8 cellular contexts compared by ENCODE assay signal in genomic region chr19:4829001-4829712, GRCh38. TPM values are rescaled to one million over a fixed set of nuclear protein-coding genes. Genes with fewer than 3 reads are reported as not detected.
A peak's percentile ranks its signal among the peaks of the same experiment; 100 is the strongest.
DNase-seq lines count a peak whose midpoint lies in the region; ATAC-seq, FAIRE-seq and TF ChIP-seq lines count a peak whose summit lies in the region.

No MANE protein-coding gene starts in this region.

- FAIRE-seq in GM12892 (lab: Jason Lieb, UNC): peak; percentile 78

- no peak overlapping the region for H2AK5ac ChIP-seq in H9 (ENCODE audit: insufficient read length, low read length)

- H3K36me3 Mint-ChIP-seq in activated B cell treated with CpG ODN at 0.5 μM for 24 hours (ENCODE audit: low read depth): peaks cover 21% of the 10 kb centered on the region
- no peaks in the 10 kb centered on the region for H3K36me3 Mint-ChIP-seq in H9 (ENCODE audit: insufficient read depth in 1 of 3, low read depth in 3 of 3)

- H2BK120ac ChIP-seq in H9 (ENCODE audit: low read depth, low read length, poor library complexity, severe bottlenecking): no peak overlapping the region

- peak; percentile 17 to 62 for TF ChIP-seq RAD21 in liver (IDR thresholded peaks at IDR 0.05)

- H3K27me3 ChIP-seq in liver (ENCODE audit: control insufficient read depth in 4 of 4, insufficient read depth in 4 of 4, low read length in 3 of 4): no peaks in the 10 kb centered on the region
- H3K27me3 ChIP-seq in H9 (ENCODE audit: insufficient read depth, low read length): peaks cover 5% of the 10 kb centered on the region; the same call in 1 of the 2 replicates

- H3K4me3 ChIP-seq in AG10803 (ENCODE audit: low read length) (peak overlapping the region; percentile 31), liver (ENCODE audit: low read depth in 1 of 3, low read length in 3 of 3) (peak overlapping the region in 2 of 3 donors; percentile 24 to 44)

- no peak overlapping the region for H3T11ph ChIP-seq in H9 (ENCODE audit: low read length)

- CTCF ChIA-PET in activated B cell treated with CpG ODN at 0.5 μM for 24 hours (lab: Charles Lee): interaction anchor here (0.6 to 8.0 kb wide), 5 partner anchors 9 to 23 kb away, joined by 3 to 53 read pairs (median 4); no protein-coding TSS in a partner anchor

- POLR2A ChIA-PET in activated B cell treated with CpG ODN at 0.5 μM for 24 hours (lab: Charles Lee): interaction anchor here (0.5 to 1.2 kb wide), 13 partner anchors 13 to 1943 kb away, joined by 3 to 13 read pairs (median 6); partner anchors contain the start of genes CATSPERD, PLIN3 and VAV1

- H3K9me3 Mint-ChIP-seq in activated B cell treated with CpG ODN at 0.5 μM for 24 hours (no peaks in the 10 kb centered on the region), H9 (peaks cover 0 to 6% of the 10 kb centered on the region in 2 experiments; a peak in 2 of 5 replicates)

- no peak overlapping the region for H2BK20ac ChIP-seq in H9 (ENCODE audit: low read depth, low read length, poor library complexity, severe bottlenecking)

- no peaks in the 10 kb centered on the region for H3K9me3 ChIP-seq in liver (ENCODE audit: control insufficient read depth in 4 of 4, low read length in 3 of 4)
- no peaks in the 10 kb centered on the region for H3K9me3 ChIP-seq in H9 (ENCODE audit: control insufficient read depth, low read depth, low read length)

- TF ChIP-seq CTCF in AG10803 (conservative IDR thresholded peaks at IDR 0.05; ENCODE audit: low read length): no peak
- TF ChIP-seq CTCF in activated B cell treated with CpG ODN at 0.5 μM for 24 hours (IDR thresholded peaks at IDR 0.05): no peak
- peak; percentile 25 for TF ChIP-seq CTCF in liver (IDR thresholded peaks at IDR 0.05; ENCODE audit: low read depth, low read length, missing input control)
- no peak for TF ChIP-seq CTCF in H9 (conservative IDR thresholded peaks at IDR 0.05)

- no peak overlapping the region for H4K91ac ChIP-seq in H9 (ENCODE audit: insufficient read length, low read depth, low read length)

- H3K36me3 ChIP-seq in liver (ENCODE audit: control insufficient read depth in 4 of 4, insufficient read depth in 3 of 4, low read depth in 1 of 4, low read length in 3 of 4): no peaks in the 10 kb centered on the region

- no peak overlapping the region for H3K23ac ChIP-seq in H9 (ENCODE audit: insufficient read length, low read depth, low read length)

- H3K23me2 ChIP-seq in H9 (ENCODE audit: insufficient read length, low read depth, low read length, poor library complexity, severe bottlenecking): peaks cover 8% of the 10 kb centered on the region

- H3K4me3 Mint-ChIP-seq in activated B cell treated with CpG ODN at 0.5 μM for 24 hours (peak overlapping the region; percentile 88), H9 (no peak overlapping the region)

- H3K27me3 Mint-ChIP-seq in activated B cell treated with CpG ODN at 0.5 μM for 24 hours (no peaks in the 10 kb centered on the region), H9 (ENCODE audit: low read depth) (peaks cover 30% of the 10 kb centered on the region)

- WGBS in liver: 23% methylated on average over 16 of the region's 16 CpGs
- no CpG with 5 or more reads among the region's 16 CpGs for WGBS in H9 (ENCODE audit: extremely low coverage, insufficient read length, low lambda C conversion rate)

- no peak overlapping the region for H3K4ac ChIP-seq in H9 (ENCODE audit: low read depth, low read length)

- ATAC-seq in activated B cell treated with CpG ODN at 0.5 μM for 24 hours (ENCODE audit: low read depth) (peak; percentile 64), GM19351 (IDR thresholded peaks at IDR 0.05; ENCODE audit: unreplicated experiment) (no peak), HG03432 (IDR thresholded peaks at IDR 0.05; ENCODE audit: unreplicated experiment) (no peak)

- no peak overlapping the region for H2BK15ac ChIP-seq in H9 (ENCODE audit: low read depth, low read length)

- H3K27ac Mint-ChIP-seq in activated B cell treated with CpG ODN at 0.5 μM for 24 hours: peak overlapping the region; percentile 93
- H3K27ac Mint-ChIP-seq in H9: 0 out of 7 replicates have a peak overlapping the region, but pooled peaks of 1 of the 3 experiments have one; percentile 24

- H3K79me2 ChIP-seq in H9 (ENCODE audit: insufficient read depth, low read length): no peaks in the 10 kb centered on the region

- H3K4me2 ChIP-seq in H9 (ENCODE audit: insufficient read depth, insufficient read length, low read length): no peak overlapping the region

- H2BK12ac ChIP-seq in H9 (ENCODE audit: insufficient read length, low read depth, low read length): no peak overlapping the region

- TF ChIP-seq POLR2A in GM12892 (IDR thresholded peaks at IDR 0.05; ENCODE audit: low read depth, low read length): no peak

- H3K4me1 Mint-ChIP-seq in activated B cell treated with CpG ODN at 0.5 μM for 24 hours (peaks cover 41% of the 10 kb centered on the region), H9 (peaks cover 0 to 6% of the 10 kb centered on the region in 2 experiments; a peak in 1 of 4 replicates)

- H2BK5ac ChIP-seq in H9 (ENCODE audit: insufficient read length, low read length): no peak overlapping the region

- DNase-seq in AG10803 (ENCODE audit: low read depth) (no peak), GM12892 (ENCODE audit: insufficient read length) (peak; percentile 27), activated B cell treated with CpG ODN at 0.5 μM for 24 hours (peak; percentile 51), H9 (no peak)
- DNase-seq in activated effector memory CD4-positive, alpha-beta T cell treated with anti-CD3 and anti-CD28 coated beads, Interleukin-2, amount 50 U/mL, for 16 hours: no peak

- peaks cover 8 to 39% (median 23%) of the 10 kb centered on the region in 4 donors for H3K4me1 ChIP-seq in liver (ENCODE audit: control insufficient read depth in 4 of 4, insufficient read depth in 4 of 4, low read length in 3 of 4)
- no peaks in the 10 kb centered on the region for H3K4me1 ChIP-seq in H9 (ENCODE audit: insufficient read depth, low read length)

- H3K9ac ChIP-seq in liver (ENCODE audit: low read depth in 1 of 2, low read length in 2 of 2): peak overlapping the region; percentile 50 to 54
- H3K9ac ChIP-seq in H9 (ENCODE audit: extremely low read depth, insufficient read length, low read length): no peak overlapping the region

- H3K18ac ChIP-seq in H9 (ENCODE audit: insufficient read length, low read depth, low read length): no peak overlapping the region

- H2AFZ ChIP-seq in H9 (ENCODE audit: low read length): no peak overlapping the region

- no peak overlapping the region for H4K5ac ChIP-seq in H9 (ENCODE audit: insufficient read length, low read depth, low read length)

- intact Hi-C loops in activated B cell treated with CpG ODN at 0.5 μM for 24 hours (cut with micrococcal nuclease): loop anchor here (1.0 to 2.0 kb wide), 4 partner anchors 14 to 38 kb away; partner anchors contain the start of gene PLIN3

- no peak overlapping the region for H4K8ac ChIP-seq in H9 (replicated peaks; ENCODE audit: insufficient read length, low read depth, low read length)

- no peak overlapping the region for H3K14ac ChIP-seq in H9 (ENCODE audit: insufficient read depth, low read length)

- no peaks in the 10 kb centered on the region for H3K79me1 ChIP-seq in H9 (ENCODE audit: insufficient read depth, low read depth, low read length, poor library complexity, severe bottlenecking)

- H4K20me1 ChIP-seq in H9 (ENCODE audit: control insufficient read depth, insufficient read depth, insufficient read length): no peaks in the 10 kb centered on the region

- H3K27ac ChIP-seq in liver (ENCODE audit: low read depth in 1 of 2, low read length in 2 of 2) (peak overlapping the region; percentile 97 to 98), H9 (ENCODE audit: insufficient read length, low read depth, low read length) (no peak overlapping the region)

- H3K56ac ChIP-seq in H9 (ENCODE audit: insufficient read length, low read depth, low read length): no peak overlapping the region

TF ChIP-seq in liver, 16 proteins besides CTCF, POLR2A, EP300 and RAD21 (continues in another document):
- TF ChIP-seq HNF4G (IDR thresholded peaks at IDR 0.05): peak; percentile 56
- TF ChIP-seq TAF1 (conservative IDR thresholded peaks at IDR 0.05): no peak
- no peak for TF ChIP-seq ATF3 (IDR thresholded peaks at IDR 0.05)
- no peak for TF ChIP-seq JUND (IDR thresholded peaks at IDR 0.05)
- TF ChIP-seq FOXA1 (IDR thresholded peaks at IDR 0.05): no peak
- no peak for TF ChIP-seq FOXA2 (IDR thresholded peaks at IDR 0.05)
- TF ChIP-seq NR2F2 (IDR thresholded peaks at IDR 0.05): no peak
- peak in 1 of 2 donors; percentile 15 for TF ChIP-seq RXRA (IDR thresholded peaks at IDR 0.05)
- TF ChIP-seq HNF4A (conservative IDR thresholded peaks at IDR 0.05): peak; percentile 73 to 74
- no peak for TF ChIP-seq GABPA (IDR thresholded peaks at IDR 0.05 in 1 of 2, conservative IDR thresholded peaks at IDR 0.05 in 1 of 2)

RNA-seq across cellular contexts. Expression of gene TICAM1, which starts 2.4 kb away (rescaled TPM):
- polyA plus RNA-seq in GM12892 (2012; ENCODE audit: missing spikeins): 6.7 TPM
- total RNA-seq in activated B cell treated with CpG ODN at 0.5 μM for 24 hours: 34.4 and 39.4 TPM in 2 replicates
- 1 to 10 TPM; 2.1 to 4.6 TPM for total RNA-seq in liver
- 1 to 10 TPM; 6.3 to 8.6 TPM for polyA plus RNA-seq in liver
- 0.48 and 0.57 TPM in 2 replicates for total RNA-seq in H9 (2021)

RNA-seq across cellular contexts. Expression of gene FEM1A, which starts 37.6 kb away (rescaled TPM):
- 0.17 TPM for polyA plus RNA-seq in GM12892 (2012; ENCODE audit: missing spikeins)
- total RNA-seq in activated B cell treated with CpG ODN at 0.5 μM for 24 hours (16.7 and 17.9 TPM in 2 replicates), liver (10 to 100 TPM in 1 of 2 donors, 1 to 10 TPM in 1; 10.0 to 15.1 TPM), H9 (2021) (20.0 and 21.0 TPM in 2 replicates)
- polyA plus RNA-seq in liver: 1 to 10 TPM in 1 of 2 donors, under 1 TPM in 1; 0.25 to 4.9 TPM

RNA-seq across cellular contexts. Expression of gene PLIN3, which starts 38.3 kb away (rescaled TPM):
- polyA plus RNA-seq in GM12892 (2012; ENCODE audit: missing spikeins): 32.8 TPM
- total RNA-seq in activated B cell treated with CpG ODN at 0.5 μM for 24 hours: 28.7 and 29.0 TPM in 2 replicates
- 10 to 100 TPM; 22.3 to 30.2 TPM for total RNA-seq in liver
- polyA plus RNA-seq in liver: 10 to 100 TPM; 16.9 to 19.2 TPM
- total RNA-seq in H9 (2021): 61.8 and 63.7 TPM in 2 replicates

Comparison
In these comparisons a context has a peak if more than half of its experiments do, and no peak if none do; other contexts are left out.
1. DNase-seq: peak in GM12892 (single experiment) and activated B cell treated with CpG ODN at 0.5 μM for 24 hours (single experiment); none in AG10803 (single experiment), activated effector memory CD4-positive, alpha-beta T cell treated with anti-CD3 and anti-CD28 coated beads, Interleukin-2, amount 50 U/mL, for 16 hours (single experiment) and H9 (single experiment).